In the genomic region with DNA sequence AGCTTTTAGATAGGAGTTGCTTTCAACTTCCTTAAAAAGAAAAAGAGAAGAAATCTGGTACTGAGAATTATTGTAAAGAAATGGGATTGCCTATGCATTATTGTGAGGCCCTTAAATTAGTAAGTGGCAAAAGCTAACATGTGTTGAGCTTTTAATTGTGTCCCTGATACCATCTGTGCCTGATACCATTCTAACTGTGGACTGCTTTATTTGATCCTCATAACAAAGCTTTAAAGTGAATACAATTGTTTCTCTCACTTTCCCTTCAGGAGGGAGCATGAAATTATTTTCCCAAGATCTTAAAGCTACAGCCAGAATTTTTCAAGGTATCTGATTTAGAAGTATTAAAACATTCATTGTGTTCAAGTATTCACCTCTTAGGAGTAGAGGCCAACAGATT, we compare ENCODE assay signal across 25 cellular contexts. TPM values are rescaled to one million over a fixed set of nuclear protein-coding genes. Genes with fewer than 3 reads are reported as not detected.
"Had no signal": no experiment of that assay in that cellular context is flagged by ENCODE, and none has a peak within 500 bp of the region (broad histone marks: within the 10 kb centered on the region; RNA-seq: fewer than 3 reads in every experiment).

No MANE protein-coding gene starts in this region.

- H3K4me3 ChIP-seq: esophagus squamous epithelium, lung, psoas muscle, sigmoid colon, thyroid gland had no signal

- ATAC-seq: effector memory CD8-positive, alpha-beta T cell; left ventricle myocardium superior; naive thymus-derived CD4-positive, alpha-beta T cell; psoas muscle; right cardiac atrium; stimulated activated effector memory CD8-positive, alpha-beta T cell treated with anti-CD3 and anti-CD28 coated beads, Interleukin-12 subunit alpha, Interleukin-12 subunit beta, amount 100 ng/mL, for 72 hours had no signal

- H3K27me3 ChIP-seq: sigmoid colon, thyroid gland had no signal

- H3K9me3 ChIP-seq: esophagus squamous epithelium, psoas muscle, sigmoid colon, thyroid gland had no signal

- H3K36me3 ChIP-seq: esophagus squamous epithelium, sigmoid colon, thyroid gland had no signal

- DNase-seq: cortex of kidney; effector memory CD8-positive, alpha-beta T cell; erythroblast; esophagus squamous epithelium; foreskin melanocyte; hypothalamus; immature natural killer cell; left ventricle myocardium superior; mesenchymal stem cell; midbrain; naive thymus-derived CD4-positive, alpha-beta T cell; nucleus accumbens; posterior cingulate gyrus; psoas muscle; right cardiac atrium; sigmoid colon; stimulated activated CD4-positive, alpha-beta T cell treated with anti-CD3 and anti-CD28 coated beads, Interleukin-2, amount 100 ng/mL, for 24 hours; stimulated activated CD4-positive, alpha-beta T cell treated with anti-CD3 and anti-CD28 coated beads, Interleukin-4, amount 100 ng/mL, for 24 hours; thyroid gland; trophoblast cell had no signal

- H3K4me1 ChIP-seq: esophagus squamous epithelium, psoas muscle, sigmoid colon had no signal

RNA-seq across cellular contexts. Expression of gene KCTD8, which starts 9.9 kb away (rescaled TPM):
- total RNA-seq: naive thymus-derived CD4-positive, alpha-beta T cell; osteocyte; renal cortical epithelial cell; skeletal muscle tissue had no signal
- polyA plus RNA-seq: immature natural killer cell; naive thymus-derived CD4-positive, alpha-beta T cell had no signal
